ENCODE assay signal across 2 cellular contexts in genomic region chr22:29260601-29261315, GRCh38.
TF ChIP-seq lines count a peak whose summit lies in the region.

No MANE protein-coding gene starts in this region.

TF ChIP-seq in IMR-90, 13 proteins besides CTCF, POLR2A, EP300 and RAD21:
- no peak for TF ChIP-seq MXI1 (IDR thresholded peaks at IDR 0.05; ENCODE audit: borderline replicate concordance, low read depth, low read length)
- TF ChIP-seq RCOR1 (IDR thresholded peaks at IDR 0.05; ENCODE audit: insufficient replicate concordance, low read length), result no peak
- no peak for TF ChIP-seq RFX5 (IDR thresholded peaks at IDR 0.05; ENCODE audit: low read depth, low read length)
- no peak for TF ChIP-seq CHD1 (IDR thresholded peaks at IDR 0.05; ENCODE audit: low read depth, low read length)
- no peak for TF ChIP-seq FOS (IDR thresholded peaks at IDR 0.05; ENCODE audit: low read depth, low read length)
- TF ChIP-seq USF2 (IDR thresholded peaks at IDR 0.05; ENCODE audit: low read depth, low read length), result no peak
- no peak for TF ChIP-seq CEBPB (IDR thresholded peaks at IDR 0.05; ENCODE audit: low read depth, low read length)
- TF ChIP-seq NFE2L2 (IDR thresholded peaks at IDR 0.05; ENCODE audit: low read depth, low read length), result no peak

TF ChIP-seq in endothelial cell of umbilical vein, 7 proteins besides CTCF, POLR2A, EP300 and RAD21:
- TF ChIP-seq POLR2AphosphoS5 (IDR thresholded peaks at IDR 0.05; ENCODE audit: insufficient read depth, low read depth, low read length), result no peak
- TF ChIP-seq JUN (IDR thresholded peaks at IDR 0.05; ENCODE audit: borderline replicate concordance, insufficient read depth, insufficient read length, low read depth), result no peak
- no peak for TF ChIP-seq GATA2 (IDR thresholded peaks at IDR 0.05; ENCODE audit: insufficient read depth, insufficient read length, low read depth, low read length)
- TF ChIP-seq FOS (IDR thresholded peaks at IDR 0.05; ENCODE audit: borderline replicate concordance, insufficient read depth, low read length), result no peak
- no peak for TF ChIP-seq EZH2 (IDR thresholded peaks at IDR 0.05; ENCODE audit: borderline replicate concordance, low read depth, low read length, severe bottlenecking)
- no peak for TF ChIP-seq MYC (IDR thresholded peaks at IDR 0.05; ENCODE audit: low read depth, low read length)
- no peak for TF ChIP-seq MAX (IDR thresholded peaks at IDR 0.05; ENCODE audit: insufficient read depth, insufficient read length)
TF ChIP-seq in endothelial cell of umbilical vein: peak in this region for 0.
